Comparison of ENCODE assay signal across 9 cellular contexts in genomic region chr17:7218166-7218565, GRCh38. TPM values are rescaled to one million over a fixed set of nuclear protein-coding genes. Genes with fewer than 3 reads are reported as not detected.
DNase-seq lines count a peak whose midpoint lies in the region; ATAC-seq and TF ChIP-seq lines count a peak whose summit lies in the region.
"Had no signal": no experiment of that assay in that cellular context is flagged by ENCODE, and none has a peak within 500 bp of the region (broad histone marks: within the 10 kb centered on the region; RNA-seq: fewer than 3 reads in every experiment).

No MANE protein-coding gene starts in this region.

- ATAC-seq in Panc1 (no peak), GM21717 (IDR thresholded peaks at IDR 0.05; ENCODE audit: unreplicated experiment) (no peak), HG03139 (IDR thresholded peaks at IDR 0.05; ENCODE audit: unreplicated experiment) (no peak)

- peak overlapping the region; percentile 86 for H2AK5ac ChIP-seq in trophoblast cell (ENCODE audit: low read length)

- intact Hi-C loops in Panc1 (cut with micrococcal nuclease; ENCODE audit: unreplicated experiment) (no loop called here), esophagus muscularis mucosa (cut with DNase I) (no loop called here)

- no TSS peak for BruUV-seq in Panc1 (replicated peaks; lab: Mats Ljungman, UMichigan)

- WGBS in esophagus muscularis mucosa: 47% methylated on average over 6 of the region's 6 CpGs
- WGBS in trophoblast cell (ENCODE audit: extremely low coverage, insufficient coverage, insufficient read length): no CpG with 5 or more reads among the region's 6 CpGs

- H3K4me3 ChIP-seq in CD8-positive, alpha-beta memory T cell (ENCODE audit: low read length): peak overlapping the region; percentile 37
- H3K4me3 ChIP-seq in Panc1 (ENCODE audit: low read depth in 2 of 2, low read length in 2 of 2) (peak overlapping the region; percentile 14 to 46), esophagus muscularis mucosa (peak overlapping the region; percentile 56 to 68 (median 62)), trophoblast cell (ENCODE audit: low read depth, low read length) (no peak overlapping the region)

- H3K4me3 Mint-ChIP-seq in CD8-positive, alpha-beta memory T cell: peak overlapping the region in 6 of 7 donors; percentile 23 to 64 (median 36)

- no peaks in the 10 kb centered on the region for H3K9me3 ChIP-seq in CD8-positive, alpha-beta memory T cell (ENCODE audit: low read length)
- H3K9me3 ChIP-seq in Panc1 (ENCODE audit: control insufficient read depth, insufficient read depth, low read depth, low read length): no peaks in the 10 kb centered on the region
- no peaks in the 10 kb centered on the region for H3K9me3 ChIP-seq in esophagus muscularis mucosa
- no peaks in the 10 kb centered on the region for H3K9me3 ChIP-seq in trophoblast cell (ENCODE audit: insufficient read depth, low read depth, low read length)

- H2BK120ac ChIP-seq in trophoblast cell (ENCODE audit: insufficient read depth, low read length, poor library complexity): peak overlapping the region; percentile 18

- no peaks in the 10 kb centered on the region for H3K27me3 ChIP-seq in CD8-positive, alpha-beta memory T cell (ENCODE audit: insufficient read depth, low read length, poor library complexity, severe bottlenecking)
- H3K27me3 ChIP-seq in Panc1 (ENCODE audit: control insufficient read depth, insufficient read depth, low read length) (no peaks in the 10 kb centered on the region), esophagus muscularis mucosa (no peaks in the 10 kb centered on the region), trophoblast cell (ENCODE audit: insufficient read depth, low read length) (no peaks in the 10 kb centered on the region)

- H3K23ac ChIP-seq in trophoblast cell (ENCODE audit: low read length): no peak overlapping the region

- peaks cover 10% of the 10 kb centered on the region for H3K79me2 ChIP-seq in trophoblast cell (ENCODE audit: control insufficient read depth, insufficient read depth, low read length, poor library complexity)

- TF ChIP-seq EP300 in esophagus muscularis mucosa (IDR thresholded peaks at IDR 0.05): no peak

- peak overlapping the region; percentile 68 for H4K8ac ChIP-seq in trophoblast cell (ENCODE audit: low read depth, low read length)

- peak overlapping the region; percentile 58 for H4K12ac ChIP-seq in trophoblast cell (ENCODE audit: low read depth, low read length)

- H3K36me3 ChIP-seq in CD8-positive, alpha-beta memory T cell (ENCODE audit: insufficient read depth, low read length): peaks cover 14% of the 10 kb centered on the region
- H3K36me3 ChIP-seq in Panc1 (ENCODE audit: control insufficient read depth, insufficient read depth, low read length): peaks cover 5% of the 10 kb centered on the region; the same call in 1 of the 2 replicates
- H3K36me3 ChIP-seq in esophagus muscularis mucosa: peaks cover 9 to 27% (median 21%) of the 10 kb centered on the region in 4 donors
- H3K36me3 ChIP-seq in trophoblast cell (ENCODE audit: control insufficient read depth in 1 of 2, insufficient read depth in 2 of 2, low read length in 2 of 2): peaks cover 23 to 26% of the 10 kb centered on the region in 2 experiments

- no peak overlapping the region for H2AFZ ChIP-seq in trophoblast cell (ENCODE audit: insufficient read depth, low read length, poor library complexity)

- H4K91ac ChIP-seq in trophoblast cell (ENCODE audit: low read depth, low read length): peak overlapping the region; percentile 73

- peaks cover 67% of the 10 kb centered on the region for H3K4me1 ChIP-seq in CD8-positive, alpha-beta memory T cell (ENCODE audit: insufficient read depth, low read length)
- H3K4me1 ChIP-seq in Panc1 (ENCODE audit: control insufficient read depth, insufficient read depth, low read length) (peaks cover 44% of the 10 kb centered on the region), esophagus muscularis mucosa (peaks cover 65 to 86% (median 83%) of the 10 kb centered on the region in 4 donors), trophoblast cell (ENCODE audit: control insufficient read depth in 1 of 2, insufficient read depth in 2 of 2, low read length in 2 of 2) (peaks cover 47 to 63% of the 10 kb centered on the region in 2 experiments)

- peak overlapping the region; percentile 28 for H3K4ac ChIP-seq in trophoblast cell (ENCODE audit: low read depth, low read length)

- no peak overlapping the region for H3K18ac ChIP-seq in trophoblast cell (ENCODE audit: low read length)

- H3K9ac ChIP-seq in trophoblast cell (ENCODE audit: low read length): no peak overlapping the region

- CTCF ChIA-PET in CD8-positive, alpha-beta memory T cell (lab: Charles Lee): interaction anchor here (2.0 to 4.7 kb wide), 2 partner anchors 17 to 25 kb away, joined by 6 to 20 read pairs; partner anchors contain the start of genes DVL2 and GABARAP
- CTCF ChIA-PET in Panc1 (lab: Charles Lee) (no interaction called here), HEK293T (lab: Yijun Ruan, JAX) (no interaction called here)

- H3K14ac ChIP-seq in trophoblast cell (ENCODE audit: low read length): peak overlapping the region; percentile 54

- H2BK5ac ChIP-seq in trophoblast cell (ENCODE audit: low read depth, low read length, poor library complexity): no peak overlapping the region

- H2BK12ac ChIP-seq in trophoblast cell (ENCODE audit: low read length): peak overlapping the region; percentile 80

- H3K79me1 ChIP-seq in trophoblast cell (ENCODE audit: low read length): peaks cover 26% of the 10 kb centered on the region

- peak overlapping the region in 5 of 8 donors; percentile 47 to 81 (median 53) for H3K27ac Mint-ChIP-seq in CD8-positive, alpha-beta memory T cell

- DNase-seq in CD8-positive, alpha-beta memory T cell: no peak
- DNase-seq in Panc1 (ENCODE audit: low read depth, low spot score) (no peak), esophagus muscularis mucosa (ENCODE audit: extremely low spot score) (no peak), trophoblast cell (no peak), NCI-H526 treated with DMSO at 0.1 percent for 48 hours (lab: John Stamatoyannopoulos, UW) (no peak), HEK293T (ENCODE audit: extremely low spot score) (no peak)
- DNase-seq: NCI-H1105 treated with DMSO at 0.1 percent for 48 hours had no signal

- TF ChIP-seq POLR2A in esophagus muscularis mucosa (IDR thresholded peaks at IDR 0.05; ENCODE audit: low read depth): no peak

- H3K9me3 Mint-ChIP-seq in CD8-positive, alpha-beta memory T cell: peaks cover 0 to 1% (median 0%) of the 10 kb centered on the region in 5 donors

- peak overlapping the region; percentile 13 for H3K27ac ChIP-seq in CD8-positive, alpha-beta memory T cell (ENCODE audit: low read depth, low read length)
- H3K27ac ChIP-seq in Panc1 (ENCODE audit: low read length) (peak overlapping the region; percentile 95), esophagus muscularis mucosa (replicated peaks in 1 of 4) (peak overlapping the region; percentile 92 to 99 (median 97)), trophoblast cell (ENCODE audit: low read depth, low read length) (no peak overlapping the region)

- in situ Hi-C loops in Panc1 (cut with HindIII; ENCODE audit: low pct_unique_long_range_greater_than_20kb, low sequenced_read_pairs): no loop called here

- H3K27me3 Mint-ChIP-seq in CD8-positive, alpha-beta memory T cell: peaks cover 0 to 5% of the 10 kb centered on the region in 2 donors

- POLR2A ChIA-PET in CD8-positive, alpha-beta memory T cell (lab: Charles Lee): interaction anchor here (1.3 to 3.1 kb wide), 3 partner anchors 16 to 21 kb away, joined by 5 to 31 read pairs (median 19); partner anchors contain the start of genes DVL2 and PHF23
- POLR2A ChIA-PET in Panc1 (lab: Charles Lee) (no interaction called here), HEK293T (lab: Yijun Ruan, JAX) (interaction anchor here (1.7 to 9.3 kb wide), 3 partner anchors 15 to 111 kb away, joined by 3 to 166 read pairs (median 11); partner anchors contain the start of genes DVL2, GABARAP, NEURL4 and PHF23)

- no peak for TF ChIP-seq CTCF in Panc1 (IDR thresholded peaks at IDR 0.05)
- no peak for TF ChIP-seq CTCF in esophagus muscularis mucosa (IDR thresholded peaks at IDR 0.05)

- no peak overlapping the region for H3K4me2 ChIP-seq in trophoblast cell (ENCODE audit: low read length)

- peaks cover 0 to 24% (median 0%) of the 10 kb centered on the region in 3 donors for H3K36me3 Mint-ChIP-seq in CD8-positive, alpha-beta memory T cell

- peaks cover 51 to 80% (median 63%) of the 10 kb centered on the region in 3 donors for H3K4me1 Mint-ChIP-seq in CD8-positive, alpha-beta memory T cell

TF ChIP-seq in HEK293T, 16 proteins besides CTCF, POLR2A, EP300 and RAD21 (continues in another document):
- TF ChIP-seq FOXM1 (IDR thresholded peaks at IDR 0.05; ENCODE audit: borderline replicate concordance) (no peak), SUZ12 (IDR thresholded peaks at IDR 0.05) (no peak)

RNA-seq across cellular contexts. Expression of gene DLG4, which starts 1.5 kb away (rescaled TPM):
- total RNA-seq in CD8-positive, alpha-beta memory T cell: 1 to 10 TPM; 3.5 to 4.4 TPM
- polyA plus RNA-seq in CD8-positive, alpha-beta memory T cell: 0.45 TPM
- 32.4 TPM for total RNA-seq in Panc1 (2021; ENCODE audit: unreplicated experiment)
- 44.9 TPM for polyA plus RNA-seq in Panc1 (2012; ENCODE audit: insufficient read length)
- 10 to 100 TPM; 12.3 to 21.4 (median 16.5) TPM for total RNA-seq in esophagus muscularis mucosa
- polyA plus RNA-seq in trophoblast cell (2013): 14.6 and 15.7 TPM in 2 replicates

RNA-seq across cellular contexts. Expression of gene ACADVL, which starts 1.6 kb away (rescaled TPM):
- total RNA-seq in CD8-positive, alpha-beta memory T cell: 100 to 1,000 TPM; 281 to 288 TPM
- 109 TPM for polyA plus RNA-seq in CD8-positive, alpha-beta memory T cell
- total RNA-seq in Panc1 (2021; ENCODE audit: unreplicated experiment) (305 TPM), esophagus muscularis mucosa (100 to 1,000 TPM; 250 to 662 (median 544) TPM)
- 289 TPM for polyA plus RNA-seq in Panc1 (2012; ENCODE audit: insufficient read length)
- polyA plus RNA-seq in trophoblast cell (2013): 491 and 526 TPM in 2 replicates

RNA-seq across cellular contexts. Expression of gene DVL2, which starts 16.2 kb away (rescaled TPM):
- 10 to 100 TPM; 61.8 to 65.5 TPM for total RNA-seq in CD8-positive, alpha-beta memory T cell
- polyA plus RNA-seq in CD8-positive, alpha-beta memory T cell: 24.0 TPM
- total RNA-seq in Panc1 (2021; ENCODE audit: unreplicated experiment) (84.2 TPM), esophagus muscularis mucosa (10 to 100 TPM; 34.5 to 55.5 (median 43.7) TPM)
- 108 TPM for polyA plus RNA-seq in Panc1 (2012; ENCODE audit: insufficient read length)
- 34.2 and 34.4 TPM in 2 replicates for polyA plus RNA-seq in trophoblast cell (2013)

RNA-seq across cellular contexts. Expression of gene PHF23, which starts 21.1 kb away (rescaled TPM):
- 10 to 100 TPM; 48.0 to 51.9 TPM for total RNA-seq in CD8-positive, alpha-beta memory T cell
- 25.8 TPM for polyA plus RNA-seq in CD8-positive, alpha-beta memory T cell
- 69.3 TPM for total RNA-seq in Panc1 (2021; ENCODE audit: unreplicated experiment)
- 68.6 TPM for polyA plus RNA-seq in Panc1 (2012; ENCODE audit: insufficient read length)
- total RNA-seq in esophagus muscularis mucosa: 10 to 100 TPM; 21.6 to 38.1 (median 24.8) TPM
- 127 and 128 TPM in 2 replicates for polyA plus RNA-seq in trophoblast cell (2013)

RNA-seq across cellular contexts. Expression of gene GABARAP, which starts 24.1 kb away (rescaled TPM):
- total RNA-seq in CD8-positive, alpha-beta memory T cell: 100 to 1,000 TPM; 156 to 165 TPM
- polyA plus RNA-seq in CD8-positive, alpha-beta memory T cell: 914 TPM
- 289 TPM for total RNA-seq in Panc1 (2021; ENCODE audit: unreplicated experiment)
- polyA plus RNA-seq in Panc1 (2012; ENCODE audit: insufficient read length): 175 TPM
- total RNA-seq in esophagus muscularis mucosa: 100 to 1,000 TPM; 360 to 524 (median 408) TPM
- polyA plus RNA-seq in trophoblast cell (2013): 1,014 and 1,021 TPM in 2 replicates
